1 cellular context compared by ENCODE assay signal in genomic region chr3:155805802-155806618, GRCh38.
TF ChIP-seq lines count a peak whose summit lies in the region.

Gene C3orf33 (minus strand): TSS chr3:155806278. CDS start chr3:155806252, 26 bp downstream.

TF ChIP-seq in HepG2, 621 proteins besides CTCF, POLR2A, EP300 and RAD21 (continued from another document and continues in another):
- no peak; the same call in 1 of the 2 replicates for TF ChIP-seq ZNF770 (CRISPR knock-in tag; IDR thresholded peaks at IDR 0.05)
- peak; percentile 60 for TF ChIP-seq ZNF598 (CRISPR knock-in tag; IDR thresholded peaks at IDR 0.05; ENCODE audit: borderline replicate concordance)
- TF ChIP-seq ZKSCAN8 (CRISPR knock-in tag; IDR thresholded peaks at IDR 0.05; ENCODE audit: borderline replicate concordance), result no peak; the same call in 1 of the 2 replicates
- peak; percentile 90 for TF ChIP-seq ZNF816 (CRISPR knock-in tag; IDR thresholded peaks at IDR 0.05; ENCODE audit: borderline replicate concordance)
- TF ChIP-seq IRX3 (CRISPR knock-in tag; IDR thresholded peaks at IDR 0.05; ENCODE audit: borderline replicate concordance, low read depth), result peak; percentile 80; the same call in 1 of the 2 replicates
- peak; percentile 73; the same call in 1 of the 2 replicates for TF ChIP-seq ZNF891 (CRISPR knock-in tag; IDR thresholded peaks at IDR 0.05)
- peak; percentile 50; the same call in 1 of the 2 replicates for TF ChIP-seq HDAC2 (CRISPR knock-in tag; IDR thresholded peaks at IDR 0.05)
- TF ChIP-seq GTF2F1 (IDR thresholded peaks at IDR 0.05; ENCODE audit: low read length), result no peak
- peak; percentile 78; the same call in 1 of the 2 replicates for TF ChIP-seq YEATS4 (CRISPR knock-in tag; IDR thresholded peaks at IDR 0.05; ENCODE audit: borderline replicate concordance)
- peak; percentile 88 for TF ChIP-seq ATF7-NPFF (CRISPR knock-in tag; IDR thresholded peaks at IDR 0.05; ENCODE audit: low read depth)
- TF ChIP-seq ZGPAT (CRISPR knock-in tag; IDR thresholded peaks at IDR 0.05), result peak; percentile 88
- TF ChIP-seq STAT5B (CRISPR knock-in tag; IDR thresholded peaks at IDR 0.05), result no peak
- TF ChIP-seq ZBTB44 (CRISPR knock-in tag; IDR thresholded peaks at IDR 0.05), result peak; percentile 42; the same call in 1 of the 2 replicates
- no peak for TF ChIP-seq ZNF570 (CRISPR knock-in tag; IDR thresholded peaks at IDR 0.05; ENCODE audit: borderline replicate concordance)
- no peak for TF ChIP-seq TERF1 (CRISPR knock-in tag; IDR thresholded peaks at IDR 0.05)
- no peak for TF ChIP-seq SNAPC5 (CRISPR knock-in tag; IDR thresholded peaks at IDR 0.05; ENCODE audit: borderline replicate concordance)
- peak; percentile 69; the same call in 1 of the 2 replicates for TF ChIP-seq NRL (CRISPR knock-in tag; IDR thresholded peaks at IDR 0.05; ENCODE audit: borderline replicate concordance)
- TF ChIP-seq NR2F6 (IDR thresholded peaks at IDR 0.05), result no peak
- TF ChIP-seq NR2F6 (CRISPR knock-in tag; IDR thresholded peaks at IDR 0.05), result peak; percentile 33; the same call in 1 of the 2 replicates
- TF ChIP-seq KAT8 (CRISPR knock-in tag; IDR thresholded peaks at IDR 0.05), result no peak; the same call in 1 of the 2 replicates
- no peak for TF ChIP-seq ZXDC (CRISPR knock-in tag; IDR thresholded peaks at IDR 0.05)
- no peak for TF ChIP-seq CC2D1A (CRISPR knock-in tag; IDR thresholded peaks at IDR 0.05)
- no peak for TF ChIP-seq ZNF782 (CRISPR knock-in tag; IDR thresholded peaks at IDR 0.05; ENCODE audit: borderline replicate concordance)
- TF ChIP-seq ZBTB33 (CRISPR knock-in tag; IDR thresholded peaks at IDR 0.05), result 0 out of 2 replicates have a peak, but pooled peaks have one; percentile 22
- TF ChIP-seq ZSCAN31 (CRISPR knock-in tag; IDR thresholded peaks at IDR 0.05; ENCODE audit: low read depth), result no peak; the same call in none of the 2 replicates
- TF ChIP-seq ZNF652 (CRISPR knock-in tag; IDR thresholded peaks at IDR 0.05; ENCODE audit: borderline replicate concordance, low read depth), result no peak
- peak; percentile 73 for TF ChIP-seq ASH2L (IDR thresholded peaks at IDR 0.05; ENCODE audit: insufficient read length, low read depth, low read length)
- TF ChIP-seq HES4 (CRISPR knock-in tag; IDR thresholded peaks at IDR 0.05; ENCODE audit: borderline replicate concordance), result peak; percentile 94; the same call in 1 of the 2 replicates
- TF ChIP-seq SP140L (CRISPR knock-in tag; IDR thresholded peaks at IDR 0.05; ENCODE audit: borderline replicate concordance), result no peak
- peak; percentile 47; the same call in 1 of the 2 replicates for TF ChIP-seq ETV5 (CRISPR knock-in tag; IDR thresholded peaks at IDR 0.05; ENCODE audit: borderline replicate concordance)
- TF ChIP-seq ZNF224 (CRISPR knock-in tag; IDR thresholded peaks at IDR 0.05), result 0 out of 2 replicates have a peak, but pooled peaks have one; percentile 13
- peak; percentile 32; the same call in 1 of the 2 replicates for TF ChIP-seq AHR (CRISPR knock-in tag; IDR thresholded peaks at IDR 0.05)
- TF ChIP-seq ZNF34 (CRISPR knock-in tag; IDR thresholded peaks at IDR 0.05; ENCODE audit: borderline replicate concordance), result no peak
- no peak for TF ChIP-seq KLF6 (CRISPR knock-in tag; IDR thresholded peaks at IDR 0.05)
- TF ChIP-seq PAF1 (CRISPR knock-in tag; IDR thresholded peaks at IDR 0.05), result no peak
- TF ChIP-seq TFDP2 (CRISPR knock-in tag; IDR thresholded peaks at IDR 0.05), result peak; percentile 63
- TF ChIP-seq ZBTB21 (CRISPR knock-in tag; IDR thresholded peaks at IDR 0.05), result no peak
- TF ChIP-seq ZNF12 (CRISPR knock-in tag; IDR thresholded peaks at IDR 0.05), result no peak
- no peak for TF ChIP-seq ZNF335 (CRISPR knock-in tag; IDR thresholded peaks at IDR 0.05)
- peak; percentile 76 for TF ChIP-seq PITX1 (CRISPR knock-in tag; IDR thresholded peaks at IDR 0.05)
- no peak; the same call in 1 of the 2 replicates for TF ChIP-seq ZNF83 (CRISPR knock-in tag; IDR thresholded peaks at IDR 0.05; ENCODE audit: borderline replicate concordance)
- TF ChIP-seq ARID4A (CRISPR knock-in tag; IDR thresholded peaks at IDR 0.05; ENCODE audit: borderline replicate concordance), result peak; percentile 66; the same call in 1 of the 2 replicates
- no peak for TF ChIP-seq ZBTB1 (CRISPR knock-in tag; IDR thresholded peaks at IDR 0.05; ENCODE audit: borderline replicate concordance)
- no peak for TF ChIP-seq NR2F2 (IDR thresholded peaks at IDR 0.05; ENCODE audit: borderline replicate concordance, low read depth)
- no peak for TF ChIP-seq MYNN (CRISPR knock-in tag; IDR thresholded peaks at IDR 0.05; ENCODE audit: low read depth)
